Comparison of ENCODE assay signal across 9 cellular contexts in genomic region chr5:79273341-79273740, GRCh38.
"Had no signal": no experiment of that assay in that cellular context is flagged by ENCODE, and none has a peak within 500 bp of the region (broad histone marks: within the 10 kb centered on the region; RNA-seq: fewer than 3 reads in every experiment).

No MANE protein-coding gene starts in this region.

- H3K4me3 Mint-ChIP-seq: GM23338, H9, HFFc6 had no signal

- H3K9me3 Mint-ChIP-seq: HFFc6 had no signal

- H3K4me1 Mint-ChIP-seq: GM23338, H9 had no signal

- H3K4me3 ChIP-seq: GM23248, GM23338, HAP-1 had no signal

- H3K27ac ChIP-seq: GM23248 had no signal

- H3K27ac Mint-ChIP-seq: GM23338, H9, HFFc6 had no signal

- H3K36me3 ChIP-seq: HAP-1 had no signal

- DNase-seq: GM23248, GOT3, H7, H9, HCEC 1CT, HFFc6 had no signal

- ATAC-seq: GM23338, HCT116 had no signal
